In the genomic region with DNA sequence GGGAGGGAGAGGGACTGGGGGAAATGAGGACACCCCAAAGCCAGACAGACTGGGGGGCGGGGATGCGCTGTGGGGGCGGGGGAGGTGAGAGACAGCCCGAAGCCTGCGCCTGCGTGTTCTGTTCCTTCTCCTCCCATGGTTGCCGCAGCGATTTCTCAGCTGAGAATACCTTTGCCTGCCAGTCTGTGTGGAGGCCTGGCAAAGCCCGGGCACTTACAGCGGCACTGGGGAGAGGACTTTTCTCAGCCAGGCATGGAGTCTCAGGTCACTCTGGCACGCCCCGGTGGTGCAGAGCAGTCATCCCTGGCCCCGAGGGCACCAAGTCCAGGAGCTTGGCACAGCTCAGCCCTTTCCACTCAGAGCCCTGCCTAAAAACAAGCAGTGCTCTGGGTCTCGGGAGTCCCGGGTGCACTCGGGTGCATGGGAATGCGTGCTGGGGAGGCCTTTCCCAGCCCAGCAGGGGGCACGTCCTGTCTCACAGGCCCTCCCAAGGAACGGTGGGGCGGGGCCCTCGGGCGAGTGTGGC, we compare ENCODE assay signal across 17 cellular contexts.
DNase-seq lines count a peak whose midpoint lies in the region; ATAC-seq and TF ChIP-seq lines count a peak whose summit lies in the region.
"Had no signal": no experiment of that assay in that cellular context is flagged by ENCODE, and none has a peak within 500 bp of the region (broad histone marks: within the 10 kb centered on the region; RNA-seq: fewer than 3 reads in every experiment).

No MANE protein-coding gene starts in this region.

- H3K36me3 ChIP-seq in mammary epithelial cell (ENCODE audit: insufficient read depth, low read length) (no peaks in the 10 kb centered on the region), tibial artery (no peaks in the 10 kb centered on the region)

- DNase-seq in activated T-cell treated with anti-CD3 and anti-CD28 coated beads, Interleukin-2, amount 50 U/mL, for 24 hours, result peak; percentile 11
- DNase-seq in activated T-cell treated with anti-CD3 and anti-CD28 coated beads, Interleukin-2, amount 50 U/mL, for 72 hours, result no peak
- DNase-seq in mammary epithelial cell (no peak), tibial artery (peak in 1 of 2 donors; percentile 69), NCI-H2107 (lab: John Stamatoyannopoulos, UW) (no peak)
- DNase-seq: activated CD4-positive, alpha-beta memory T cell treated with anti-CD3 and anti-CD28 coated beads for 36 hours; cortex of kidney; DMS79; HCEC 1CT; immature natural killer cell; naive thymus-derived CD4-positive, alpha-beta T cell; NCI-H187; T-helper 2 cell had no signal

- H3K9me3 ChIP-seq in mammary epithelial cell (replicated peaks; ENCODE audit: insufficient read depth, low read length) (no peaks in the 10 kb centered on the region), tibial artery (no peaks in the 10 kb centered on the region)

- H3K4me1 ChIP-seq in mammary epithelial cell (ENCODE audit: insufficient read depth, low read length) (peaks cover 4% of the 10 kb centered on the region), tibial artery (peaks cover 0 to 16% (median 11%) of the 10 kb centered on the region in 4 donors)

- H3K4me3 Mint-ChIP-seq in activated T-cell treated with anti-CD3 and anti-CD28 coated beads, Interleukin-2, amount 50 U/mL, for 24 hours, result no peak overlapping the region
- no peak overlapping the region for H3K4me3 Mint-ChIP-seq in activated T-cell treated with anti-CD3 and anti-CD28 coated beads, Interleukin-2, amount 50 U/mL, for 72 hours
- H3K4me3 Mint-ChIP-seq: activated CD4-positive, alpha-beta memory T cell treated with anti-CD3 and anti-CD28 coated beads for 36 hours; activated naive CD4-positive, alpha-beta T cell treated with anti-CD3 and anti-CD28 coated beads, Interleukin-2, amount 10 ng/mL, durations not matched to agents 7 days and 5 days; immature natural killer cell had no signal

- H3K27ac Mint-ChIP-seq in activated T-cell treated with anti-CD3 and anti-CD28 coated beads, Interleukin-2, amount 50 U/mL, for 24 hours, result no peak overlapping the region
- H3K27ac Mint-ChIP-seq in activated T-cell treated with anti-CD3 and anti-CD28 coated beads, Interleukin-2, amount 50 U/mL, for 72 hours, result no peak overlapping the region
- H3K27ac Mint-ChIP-seq: activated CD4-positive, alpha-beta memory T cell treated with anti-CD3 and anti-CD28 coated beads for 36 hours; activated naive CD4-positive, alpha-beta T cell treated with anti-CD3 and anti-CD28 coated beads, Interleukin-2, amount 10 ng/mL, durations not matched to agents 7 days and 5 days; immature natural killer cell; naive thymus-derived CD4-positive, alpha-beta T cell had no signal

- ATAC-seq in activated T-cell treated with anti-CD3 and anti-CD28 coated beads, Interleukin-2, amount 50 U/mL, for 72 hours (replicated peaks in 1 of 2), result no peak
- ATAC-seq in HG03159 (IDR thresholded peaks at IDR 0.05; ENCODE audit: unreplicated experiment), result no peak
- no peak for ATAC-seq in HG03045 (IDR thresholded peaks at IDR 0.05; ENCODE audit: unreplicated experiment)
- ATAC-seq: naive thymus-derived CD4-positive, alpha-beta T cell had no signal

- H3K4me2 ChIP-seq in mammary epithelial cell (ENCODE audit: insufficient read depth, low read depth, low read length), result peak overlapping the region; percentile 67

- peak overlapping the region; percentile 85 for H2AFZ ChIP-seq in mammary epithelial cell (ENCODE audit: low read depth, low read length)

- no peaks in the 10 kb centered on the region for H3K27me3 Mint-ChIP-seq in activated T-cell treated with anti-CD3 and anti-CD28 coated beads, Interleukin-2, amount 50 U/mL, for 24 hours
- H3K27me3 Mint-ChIP-seq in activated T-cell treated with anti-CD3 and anti-CD28 coated beads, Interleukin-2, amount 50 U/mL, for 72 hours (ENCODE audit: low read depth), result peaks cover 6% of the 10 kb centered on the region
- H3K27me3 Mint-ChIP-seq: activated naive CD4-positive, alpha-beta T cell treated with anti-CD3 and anti-CD28 coated beads, Interleukin-2, amount 10 ng/mL, durations not matched to agents 7 days and 5 days had no signal

- no TSS peak for BruUV-seq in mammary epithelial cell (replicated peaks; lab: Mats Ljungman, UMichigan)

- H3K27ac ChIP-seq in mammary epithelial cell (ENCODE audit: insufficient read depth, low read depth, low read length) (no peak overlapping the region), layer of hippocampus (ENCODE audit: low read depth, low read length) (peak overlapping the region; percentile 18), tibial artery (peak overlapping the region in 1 of 2 donors; percentile 38)

- WGBS in mammary epithelial cell (ENCODE audit: low coverage, missing lambda C conversion rate), result 20% methylated on average over 12 of the region's 22 CpGs

- intact Hi-C loops in mammary epithelial cell (cut with micrococcal nuclease) (no loop called here), tibial artery (cut with DNase I; ENCODE audit: low total_unique reads) (no loop called here)

- H3K27me3 ChIP-seq in mammary epithelial cell (ENCODE audit: insufficient read depth, low read length), result peaks cover 2% of the 10 kb centered on the region
- no peaks in the 10 kb centered on the region for H3K27me3 ChIP-seq in layer of hippocampus (ENCODE audit: control insufficient read depth, insufficient read depth, low read length)
- no peaks in the 10 kb centered on the region for H3K27me3 ChIP-seq in tibial artery

- no peaks in the 10 kb centered on the region for H3K79me2 ChIP-seq in mammary epithelial cell (ENCODE audit: insufficient read depth, low read length)

- no peak for TF ChIP-seq CTCF in mammary epithelial cell (conservative IDR thresholded peaks at IDR 0.05 in 1 of 2, IDR thresholded peaks at IDR 0.05 in 1 of 2; ENCODE audit: extremely low read depth in 1 of 2, insufficient read depth in 1 of 2, low read depth in 1 of 2, low read length in 2 of 2)
- no peak for TF ChIP-seq CTCF in tibial artery (IDR thresholded peaks at IDR 0.05)

- dilution Hi-C loops in mammary epithelial cell (cut with HindIII; ENCODE audit: low sequenced_read_pairs), result no loop called here

- in situ Hi-C loops in mammary epithelial cell (cut with MboI; ENCODE audit: low sequenced_read_pairs in 2 of 2), result no loop called here

- H3K9me3 Mint-ChIP-seq in activated T-cell treated with anti-CD3 and anti-CD28 coated beads, Interleukin-2, amount 50 U/mL, for 24 hours, result no peaks in the 10 kb centered on the region
- no peaks in the 10 kb centered on the region for H3K9me3 Mint-ChIP-seq in activated T-cell treated with anti-CD3 and anti-CD28 coated beads, Interleukin-2, amount 50 U/mL, for 72 hours
- H3K9me3 Mint-ChIP-seq: activated CD4-positive, alpha-beta memory T cell treated with anti-CD3 and anti-CD28 coated beads for 36 hours; activated naive CD4-positive, alpha-beta T cell treated with anti-CD3 and anti-CD28 coated beads, Interleukin-2, amount 10 ng/mL, durations not matched to agents 7 days and 5 days; naive thymus-derived CD4-positive, alpha-beta T cell had no signal

- H3K4me1 Mint-ChIP-seq in activated T-cell treated with anti-CD3 and anti-CD28 coated beads, Interleukin-2, amount 50 U/mL, for 24 hours (ENCODE audit: low read depth), result no peaks in the 10 kb centered on the region
- no peaks in the 10 kb centered on the region for H3K4me1 Mint-ChIP-seq in activated T-cell treated with anti-CD3 and anti-CD28 coated beads, Interleukin-2, amount 50 U/mL, for 72 hours (ENCODE audit: low read depth)
- H3K4me1 Mint-ChIP-seq: activated naive CD4-positive, alpha-beta T cell treated with anti-CD3 and anti-CD28 coated beads, Interleukin-2, amount 10 ng/mL, durations not matched to agents 7 days and 5 days; immature natural killer cell; naive thymus-derived CD4-positive, alpha-beta T cell had no signal

- no peaks in the 10 kb centered on the region for H3K36me3 Mint-ChIP-seq in activated T-cell treated with anti-CD3 and anti-CD28 coated beads, Interleukin-2, amount 50 U/mL, for 24 hours (ENCODE audit: low read depth)
- no peaks in the 10 kb centered on the region for H3K36me3 Mint-ChIP-seq in activated T-cell treated with anti-CD3 and anti-CD28 coated beads, Interleukin-2, amount 50 U/mL, for 72 hours (ENCODE audit: insufficient read depth in 2 of 2)
- H3K36me3 Mint-ChIP-seq: activated CD4-positive, alpha-beta memory T cell treated with anti-CD3 and anti-CD28 coated beads for 36 hours; activated naive CD4-positive, alpha-beta T cell treated with anti-CD3 and anti-CD28 coated beads, Interleukin-2, amount 10 ng/mL, durations not matched to agents 7 days and 5 days; immature natural killer cell; naive thymus-derived CD4-positive, alpha-beta T cell had no signal

- H3K4me3 ChIP-seq in mammary epithelial cell (replicated peaks in 1 of 3; ENCODE audit: insufficient read depth in 1 of 3, low read depth in 2 of 3, low read length in 3 of 3) (peak overlapping the region in 1 of 3 experiments; percentile 22), tibial artery (peak overlapping the region; percentile 0 to 24)

- no peaks in the 10 kb centered on the region for H4K20me1 ChIP-seq in mammary epithelial cell (ENCODE audit: insufficient read depth, low read length)

- CTCF ChIA-PET in mammary epithelial cell (lab: Charles Lee; ENCODE audit: low non-redundant PET), result no interaction called here

- H3K9ac ChIP-seq in mammary epithelial cell (ENCODE audit: insufficient read depth, low read length), result no peak overlapping the region
